27 cellular contexts compared by ENCODE assay signal in the genomic region with DNA sequence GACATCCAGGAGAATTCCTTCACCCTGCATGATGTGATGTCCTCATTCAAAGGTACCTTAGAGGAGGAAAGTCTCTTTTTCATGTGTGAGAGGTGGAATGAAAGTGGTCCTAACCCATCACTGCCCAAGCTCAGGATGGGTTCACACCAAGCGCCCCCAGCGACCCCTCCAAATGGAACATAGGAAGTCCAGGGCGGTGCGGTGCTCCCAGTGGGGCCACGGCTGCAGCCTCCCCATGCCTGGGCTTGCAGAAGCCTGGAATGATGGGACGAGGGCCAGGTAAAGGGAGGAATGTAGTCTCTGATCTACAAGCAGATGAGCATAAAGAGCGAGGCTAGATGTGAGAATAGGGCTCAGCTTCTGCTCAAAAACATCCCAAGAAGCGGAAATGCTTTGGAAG.
"Had no signal": no experiment of that assay in that cellular context is flagged by ENCODE, and none has a peak within 500 bp of the region (broad histone marks: within the 10 kb centered on the region; RNA-seq: fewer than 3 reads in every experiment).

No MANE protein-coding gene starts in this region.

- H3K9me3 Mint-ChIP-seq: activated CD4-positive, alpha-beta memory T cell treated with anti-CD3 and anti-CD28 coated beads for 36 hours; activated CD4-positive, alpha-beta T cell treated with anti-CD3 and anti-CD28 coated beads, Interleukin-2, amount 10 ng/mL, durations not matched to agents 24 days and 14 days; activated naive CD4-positive, alpha-beta T cell treated with anti-CD3 and anti-CD28 coated beads, Interleukin-2, amount 10 ng/mL, durations not matched to agents 7 days and 5 days; activated naive CD8-positive, alpha-beta T cell treated with anti-CD3 and anti-CD28 coated beads, Interleukin-2, amount 10 ng/mL, durations not matched to agents 7 days and 5 days; activated T-helper 1 cell treated with anti-CD3 and anti-CD28 coated beads, Interleukin-12 subunit alpha, Interleukin-12 subunit beta, Interleukin-2, Interleukin-4 antibody, amounts not matched to agents 30 ng/mL and 10 ng/mL and 1 ng/mL, durations not matched to agents 14 hours and 24 hours and 36 hours; effector memory CD8-positive, alpha-beta T cell had no signal

- H3K4me1 ChIP-seq: colonic mucosa had no signal

- H3K4me3 Mint-ChIP-seq: activated CD4-positive, alpha-beta memory T cell treated with anti-CD3 and anti-CD28 coated beads for 36 hours; activated CD4-positive, alpha-beta T cell treated with anti-CD3 and anti-CD28 coated beads for 36 hours; activated CD4-positive, alpha-beta T cell treated with anti-CD3 and anti-CD28 coated beads, Interleukin-2, amount 10 ng/mL, durations not matched to agents 24 days and 14 days; activated CD8-positive, alpha-beta memory T cell treated with anti-CD3 and anti-CD28 coated beads, Interleukin-2, amount 10 ng/mL, durations not matched to agents 7 days and 5 days; activated CD8-positive, alpha-beta T cell treated with anti-CD3 and anti-CD28 coated beads, Interleukin-2, amount 10 ng/mL, durations not matched to agents 7 days and 5 days; activated naive CD4-positive, alpha-beta T cell treated with anti-CD3 and anti-CD28 coated beads, Interleukin-2, amount 10 ng/mL, durations not matched to agents 7 days and 5 days; activated naive CD8-positive, alpha-beta T cell treated with anti-CD3 and anti-CD28 coated beads, Interleukin-2, amount 10 ng/mL, durations not matched to agents 7 days and 5 days; activated T-helper 1 cell treated with anti-CD3 and anti-CD28 coated beads, Interleukin-12 subunit alpha, Interleukin-12 subunit beta, Interleukin-2, Interleukin-4 antibody, amounts not matched to agents 30 ng/mL and 10 ng/mL and 1 ng/mL, durations not matched to agents 14 hours and 24 hours and 36 hours; effector memory CD8-positive, alpha-beta T cell had no signal

- H3K4me3 ChIP-seq: colonic mucosa, esophagus squamous epithelium, gastroesophageal sphincter, heart right ventricle had no signal

- H3K9me3 ChIP-seq: colonic mucosa, esophagus squamous epithelium, gastroesophageal sphincter, heart right ventricle had no signal

- H3K27me3 Mint-ChIP-seq: activated CD4-positive, alpha-beta memory T cell treated with anti-CD3 and anti-CD28 coated beads for 36 hours; activated CD4-positive, alpha-beta T cell treated with anti-CD3 and anti-CD28 coated beads, Interleukin-2, amount 10 ng/mL, durations not matched to agents 24 days and 14 days; activated CD8-positive, alpha-beta memory T cell treated with anti-CD3 and anti-CD28 coated beads, Interleukin-2, amount 10 ng/mL, durations not matched to agents 7 days and 5 days; activated naive CD8-positive, alpha-beta T cell treated with anti-CD3 and anti-CD28 coated beads, Interleukin-2, amount 10 ng/mL, durations not matched to agents 7 days and 5 days had no signal

- ATAC-seq: activated CD4-positive, alpha-beta T cell treated with anti-CD3 and anti-CD28 coated beads for 36 hours; activated CD8-positive, alpha-beta memory T cell treated with anti-CD3 and anti-CD28 coated beads, Interleukin-2, amount 10 ng/mL, durations not matched to agents 7 days and 5 days; activated CD8-positive, alpha-beta T cell treated with anti-CD3 and anti-CD28 coated beads, Interleukin-2, amount 10 ng/mL, durations not matched to agents 7 days and 5 days; activated naive CD4-positive, alpha-beta T cell treated with anti-CD3 and anti-CD28 coated beads, Interleukin-2, amount 50 U/mL, for 72 hours; effector memory CD8-positive, alpha-beta T cell; gastroesophageal sphincter; heart right ventricle had no signal

- DNase-seq: activated CD4-positive, alpha-beta memory T cell treated with anti-CD3 and anti-CD28 coated beads for 36 hours; activated CD4-positive, alpha-beta T cell treated with anti-CD3 and anti-CD28 coated beads for 36 hours; activated CD4-positive, alpha-beta T cell treated with anti-CD3 and anti-CD28 coated beads, Interleukin-2, amount 10 ng/mL, durations not matched to agents 24 days and 14 days; activated CD4-positive, CD25-positive, alpha-beta regulatory T cell; activated CD4-positive, CD25-positive, alpha-beta regulatory T cell treated with anti-CD3 and anti-CD28 coated beads, Interleukin-2, amount 50 U/mL, for 72 hours; activated CD8-positive, alpha-beta memory T cell treated with anti-CD3 and anti-CD28 coated beads, Interleukin-2, amount 10 ng/mL, durations not matched to agents 7 days and 5 days; activated CD8-positive, alpha-beta memory T cell treated with anti-CD3 and anti-CD28 coated beads, Interleukin-2, amount 50 U/mL, for 4 hours; activated CD8-positive, alpha-beta T cell treated with anti-CD3 and anti-CD28 coated beads, Interleukin-2, amount 10 ng/mL, durations not matched to agents 7 days and 5 days; activated gamma-delta T cell; activated naive CD4-positive, alpha-beta T cell; activated naive CD4-positive, alpha-beta T cell treated with anti-CD3 and anti-CD28 coated beads, Interleukin-2, amount 10 ng/mL, durations not matched to agents 7 days and 5 days; activated naive CD8-positive, alpha-beta T cell treated with anti-CD3 and anti-CD28 coated beads, Interleukin-2, amount 10 ng/mL, durations not matched to agents 7 days and 5 days; activated T-cell treated with anti-CD3 and anti-CD28 coated beads, Interleukin-2, amount 50 U/mL, for 1 hour; activated T-cell treated with anti-CD3 and anti-CD28 coated beads, Interleukin-2, amount 50 U/mL, for 48 hours; central memory CD4-positive, alpha-beta T cell; cerebellar nuclear complex; colonic mucosa; effector CD4-positive, alpha-beta T cell; effector memory CD8-positive, alpha-beta T cell; esophagus squamous epithelium; foreskin melanocyte; heart right ventricle; T-helper 2 cell had no signal

- H3K27ac Mint-ChIP-seq: activated CD4-positive, alpha-beta memory T cell treated with anti-CD3 and anti-CD28 coated beads for 36 hours; activated CD4-positive, alpha-beta T cell treated with anti-CD3 and anti-CD28 coated beads for 36 hours; activated CD4-positive, alpha-beta T cell treated with anti-CD3 and anti-CD28 coated beads, Interleukin-2, amount 10 ng/mL, durations not matched to agents 24 days and 14 days; activated CD8-positive, alpha-beta memory T cell treated with anti-CD3 and anti-CD28 coated beads, Interleukin-2, amount 10 ng/mL, durations not matched to agents 7 days and 5 days; activated CD8-positive, alpha-beta T cell treated with anti-CD3 and anti-CD28 coated beads, Interleukin-2, amount 10 ng/mL, durations not matched to agents 7 days and 5 days; activated naive CD4-positive, alpha-beta T cell treated with anti-CD3 and anti-CD28 coated beads, Interleukin-2, amount 10 ng/mL, durations not matched to agents 7 days and 5 days; activated naive CD4-positive, alpha-beta T cell treated with anti-CD3 and anti-CD28 coated beads, Interleukin-2, amount 50 U/mL, for 72 hours; activated naive CD8-positive, alpha-beta T cell treated with anti-CD3 and anti-CD28 coated beads, Interleukin-2, amount 10 ng/mL, durations not matched to agents 7 days and 5 days; activated T-helper 1 cell treated with anti-CD3 and anti-CD28 coated beads, Interleukin-12 subunit alpha, Interleukin-12 subunit beta, Interleukin-2, Interleukin-4 antibody, amounts not matched to agents 30 ng/mL and 10 ng/mL and 1 ng/mL, durations not matched to agents 14 hours and 24 hours and 36 hours; effector memory CD8-positive, alpha-beta T cell had no signal

- H3K4me1 Mint-ChIP-seq: activated CD4-positive, alpha-beta T cell treated with anti-CD3 and anti-CD28 coated beads for 36 hours; activated CD4-positive, alpha-beta T cell treated with anti-CD3 and anti-CD28 coated beads, Interleukin-2, amount 10 ng/mL, durations not matched to agents 24 days and 14 days; activated CD8-positive, alpha-beta memory T cell treated with anti-CD3 and anti-CD28 coated beads, Interleukin-2, amount 10 ng/mL, durations not matched to agents 7 days and 5 days; activated naive CD4-positive, alpha-beta T cell treated with anti-CD3 and anti-CD28 coated beads, Interleukin-2, amount 10 ng/mL, durations not matched to agents 7 days and 5 days; activated naive CD8-positive, alpha-beta T cell treated with anti-CD3 and anti-CD28 coated beads, Interleukin-2, amount 10 ng/mL, durations not matched to agents 7 days and 5 days had no signal

- H3K36me3 Mint-ChIP-seq: activated CD4-positive, alpha-beta memory T cell treated with anti-CD3 and anti-CD28 coated beads for 36 hours; activated CD8-positive, alpha-beta memory T cell treated with anti-CD3 and anti-CD28 coated beads, Interleukin-2, amount 10 ng/mL, durations not matched to agents 7 days and 5 days; activated naive CD4-positive, alpha-beta T cell treated with anti-CD3 and anti-CD28 coated beads, Interleukin-2, amount 10 ng/mL, durations not matched to agents 7 days and 5 days; activated naive CD4-positive, alpha-beta T cell treated with anti-CD3 and anti-CD28 coated beads, Interleukin-2, amount 50 U/mL, for 72 hours; activated naive CD8-positive, alpha-beta T cell treated with anti-CD3 and anti-CD28 coated beads, Interleukin-2, amount 10 ng/mL, durations not matched to agents 7 days and 5 days had no signal

- H3K36me3 ChIP-seq: colonic mucosa, esophagus squamous epithelium had no signal

- H3K27me3 ChIP-seq: colonic mucosa, esophagus squamous epithelium, gastroesophageal sphincter, heart right ventricle had no signal

- H3K27ac ChIP-seq: colonic mucosa, gastroesophageal sphincter, heart right ventricle had no signal

- FAIRE-seq: astrocyte had no signal
